ENCODE assay signal across 34 cellular contexts in genomic region chr13:88565566-88565965, GRCh38.
"Had no signal": no experiment of that assay in that cellular context is flagged by ENCODE, and none has a peak within 500 bp of the region (broad histone marks: within the 10 kb centered on the region; RNA-seq: fewer than 3 reads in every experiment).

No MANE protein-coding gene starts in this region.

- H3K9me3 ChIP-seq: MG63 had no signal

- H3K9ac ChIP-seq: KMS-11 had no signal

- H3K27ac ChIP-seq: KMS-11 had no signal

- DNase-seq: Kasumi-1, KG1, MG63, MM.1S, MV-4-11, NCI-H1048, NCI-H1092, NCI-H1092 treated with DMSO at 0.1 percent for 48 hours, NCI-H1105, NCI-H1105 treated with DMSO at 0.1 percent for 48 hours, NCI-H1417, NCI-H1417 treated with DMSO at 0.1 percent for 48 hours, NCI-H1436, NCI-H1436 treated with DMSO at 0.1 percent for 48 hours, NCI-H146, NCI-H1694, NCI-H1694 treated with DMSO at 0.1 percent for 48 hours, NCI-H187, NCI-H187 treated with DMSO at 0.1 percent for 48 hours, NCI-H1930, NCI-H2029, NCI-H2029 treated with DMSO at 0.1 percent for 48 hours, NCI-H2081, NCI-H2081 treated with DMSO at 0.1 percent for 48 hours, NCI-H2107, NCI-H2171, NCI-H2171 treated with DMSO at 0.1 percent for 48 hours, NCI-H2227 treated with DMSO at 0.1 percent for 48 hours, NCI-H226, NCI-H345, NCI-H446, NCI-H446 treated with DMSO at 0.1 percent for 48 hours, NCI-H510A had no signal

- H3K4me3 ChIP-seq: MG63 had no signal

- H3K36me3 ChIP-seq: MG63 had no signal

- H3K4me2 ChIP-seq: KMS-11 had no signal

- H3K27me3 ChIP-seq: MG63 had no signal
